10 cellular contexts compared by ENCODE assay signal in the genomic region with DNA sequence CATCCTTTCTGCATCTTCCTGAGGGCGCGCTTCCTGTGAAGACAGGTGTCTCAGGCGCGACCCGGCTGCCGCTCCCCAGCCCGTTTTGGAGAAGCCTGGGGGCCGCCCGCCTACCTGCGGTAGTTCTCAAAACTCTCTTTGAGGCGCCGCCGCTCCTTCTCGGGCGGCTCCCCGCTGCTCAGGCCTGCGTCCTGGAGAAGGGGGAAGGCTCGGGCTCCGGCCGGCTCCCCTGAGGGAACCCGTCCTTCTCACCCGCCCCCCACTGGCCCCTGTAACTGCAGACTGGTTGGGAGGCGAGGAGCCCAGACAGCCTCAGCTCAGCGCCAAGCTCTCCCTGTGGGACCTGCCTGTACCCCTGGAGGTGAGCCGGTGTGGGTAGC. TPM values are rescaled to one million over a fixed set of nuclear protein-coding genes. Genes with fewer than 3 reads are reported as not detected.
DNase-seq lines count a peak whose midpoint lies in the region; ATAC-seq, FAIRE-seq and TF ChIP-seq lines count a peak whose summit lies in the region.
"Had no signal": no experiment of that assay in that cellular context is flagged by ENCODE, and none has a peak within 500 bp of the region (broad histone marks: within the 10 kb centered on the region; RNA-seq: fewer than 3 reads in every experiment).

No MANE protein-coding gene starts in this region.

- BruUV-seq in MCF 10A (replicated peaks; lab: Mats Ljungman, UMichigan): TSS peak; percentile 37

- DNase-seq in MCF 10A (ENCODE audit: unreplicated experiment) (no peak), breast epithelium (ENCODE audit: low spot score in 2 of 2) (no peak), thoracic aorta (ENCODE audit: low spot score) (no peak), CD14-positive monocyte (ENCODE audit: low spot score) (no peak), HUDEP-2 (lab: John Stamatoyannopoulos, UW; ENCODE audit: unreplicated experiment in 76 of 76) (no peak), D721Med (ENCODE audit: insufficient read length, low spot score) (no peak)

- no peaks in the 10 kb centered on the region for H3K27me3 ChIP-seq in breast epithelium
- no peaks in the 10 kb centered on the region for H3K27me3 ChIP-seq in iPS-15b (ENCODE audit: control insufficient read depth, insufficient read depth, low read length)
- no peaks in the 10 kb centered on the region for H3K27me3 ChIP-seq in thoracic aorta (replicated peaks; ENCODE audit: insufficient read depth)
- H3K27me3 ChIP-seq: ovary, SJCRH30 had no signal

- no peak overlapping the region for H3K27ac Mint-ChIP-seq in MCF 10A (ENCODE audit: low read depth, unreplicated experiment)
- no peak overlapping the region for H3K27ac Mint-ChIP-seq in T-helper 1 cell treated with Interleukin-12 subunit alpha and Interleukin-12 subunit beta and Interleukin-4 antibody, amounts not matched to agents 30 μg/mL and 1 μg/mL, for 36 hours
- H3K27ac Mint-ChIP-seq in CD14-positive monocyte: no peak overlapping the region

- H3K27ac ChIP-seq in breast epithelium (no peak overlapping the region), thoracic aorta (no peak overlapping the region)
- H3K27ac ChIP-seq: ovary, SJCRH30 had no signal

- no peaks in the 10 kb centered on the region for H3K9me3 Mint-ChIP-seq in MCF 10A (ENCODE audit: unreplicated experiment)
- H3K9me3 Mint-ChIP-seq in T-helper 1 cell treated with Interleukin-12 subunit alpha and Interleukin-12 subunit beta and Interleukin-4 antibody, amounts not matched to agents 30 μg/mL and 1 μg/mL, for 36 hours: no peaks in the 10 kb centered on the region
- peaks cover 0 to 2% (median 0%) of the 10 kb centered on the region in 7 donors for H3K9me3 Mint-ChIP-seq in CD14-positive monocyte

- H3K36me3 ChIP-seq in breast epithelium (no peaks in the 10 kb centered on the region), iPS-15b (ENCODE audit: control insufficient read depth, insufficient read depth, low read length) (peaks cover 2% of the 10 kb centered on the region), thoracic aorta (no peaks in the 10 kb centered on the region)
- H3K36me3 ChIP-seq: ovary had no signal

- H3K4me1 ChIP-seq in breast epithelium (peaks cover 3 to 7% of the 10 kb centered on the region in 2 donors), iPS-15b (ENCODE audit: control insufficient read depth, insufficient read depth, low read length) (peaks cover 2% of the 10 kb centered on the region), thoracic aorta (ENCODE audit: control insufficient read depth in 1 of 2, low read depth in 2 of 2) (peaks cover 5 to 21% of the 10 kb centered on the region in 2 donors)

- H3K27me3 Mint-ChIP-seq in MCF 10A (ENCODE audit: insufficient read depth, unreplicated experiment) (no peaks in the 10 kb centered on the region), CD14-positive monocyte (ENCODE audit: low read depth in 3 of 3) (peaks cover 1 to 2% (median 2%) of the 10 kb centered on the region in 3 donors)
- H3K27me3 Mint-ChIP-seq in T-helper 1 cell treated with Interleukin-12 subunit alpha and Interleukin-12 subunit beta and Interleukin-4 antibody, amounts not matched to agents 30 μg/mL and 1 μg/mL, for 36 hours (ENCODE audit: low read depth): no peaks in the 10 kb centered on the region

- CTCF ChIA-PET in MCF 10A (lab: Yijun Ruan, JAX): interaction anchor here (0.6 to 2.3 kb wide), 9 partner anchors 10 to 632 kb away, joined by 3 to 9 read pairs (median 6); no protein-coding TSS in a partner anchor

- POLR2A ChIA-PET in MCF 10A (lab: Yijun Ruan, JAX): interaction anchor here (1.0 to 2.1 kb wide), 6 partner anchors 10 to 120 kb away, joined by 4 to 15 read pairs (median 6); a partner anchor contains a TSS

- no peak for TF ChIP-seq POLR2A in breast epithelium (IDR thresholded peaks at IDR 0.05)

- TF ChIP-seq CTCF in MCF 10A (IDR thresholded peaks at IDR 0.05; ENCODE audit: unreplicated experiment) (no peak), breast epithelium (IDR thresholded peaks at IDR 0.05) (no peak), thoracic aorta (IDR thresholded peaks at IDR 0.05) (no peak), CD14-positive monocyte (IDR thresholded peaks at IDR 0.05) (no peak), D721Med (IDR thresholded peaks at IDR 0.05; ENCODE audit: insufficient read depth, missing control alignments) (no peak)

- no peaks in the 10 kb centered on the region for H3K9me3 ChIP-seq in breast epithelium
- H3K9me3 ChIP-seq in iPS-15b (ENCODE audit: control insufficient read depth, insufficient read depth, low read length): no peaks in the 10 kb centered on the region
- no peaks in the 10 kb centered on the region for H3K9me3 ChIP-seq in thoracic aorta
- H3K9me3 ChIP-seq: ovary, SJCRH30 had no signal

- FAIRE-seq in D721Med (lab: Jason Lieb, UNC): no peak

- intact Hi-C loops in MCF 10A (cut with micrococcal nuclease) (no loop called here), breast epithelium (cut with DNase I; ENCODE audit: low total_unique reads) (loop anchor here (5.0 kb wide), 1 partner anchor 1288 kb away; no protein-coding TSS in a partner anchor), CD14-positive monocyte (cut with micrococcal nuclease) (loop anchor here (5.0 to 10.0 kb wide), 4 partner anchors 38 to 120 kb away; a partner anchor contains a TSS)

- peak overlapping the region in 1 of 3 donors; percentile 80 for H3K4me3 ChIP-seq in breast epithelium
- peak overlapping the region; percentile 27 for H3K4me3 ChIP-seq in iPS-15b (ENCODE audit: low read depth, low read length)
- peak overlapping the region; percentile 86 for H3K4me3 ChIP-seq in thoracic aorta

- peak overlapping the region; percentile 12 for H3K9ac ChIP-seq in iPS-15b (ENCODE audit: low read depth, low read length)

- ATAC-seq in thoracic aorta (ENCODE audit: insufficient number of reproducible peaks, low FRiP score, low read depth): no peak

- H3K4me1 Mint-ChIP-seq in MCF 10A (ENCODE audit: insufficient read depth, unreplicated experiment): no peaks in the 10 kb centered on the region
- H3K4me1 Mint-ChIP-seq in T-helper 1 cell treated with Interleukin-12 subunit alpha and Interleukin-12 subunit beta and Interleukin-4 antibody, amounts not matched to agents 30 μg/mL and 1 μg/mL, for 36 hours (ENCODE audit: low read depth): peaks cover 6% of the 10 kb centered on the region
- H3K4me1 Mint-ChIP-seq in CD14-positive monocyte: peaks cover 24% of the 10 kb centered on the region

- H3K36me3 Mint-ChIP-seq in MCF 10A (ENCODE audit: insufficient read depth, unreplicated experiment) (peaks cover 5% of the 10 kb centered on the region), CD14-positive monocyte (peaks cover 17 to 27% of the 10 kb centered on the region in 2 donors)
- no peaks in the 10 kb centered on the region for H3K36me3 Mint-ChIP-seq in T-helper 1 cell treated with Interleukin-12 subunit alpha and Interleukin-12 subunit beta and Interleukin-4 antibody, amounts not matched to agents 30 μg/mL and 1 μg/mL, for 36 hours (ENCODE audit: low read depth)

- H3K4me3 Mint-ChIP-seq in MCF 10A (ENCODE audit: unreplicated experiment): peak overlapping the region; percentile 74
- peak overlapping the region; percentile 28 for H3K4me3 Mint-ChIP-seq in T-helper 1 cell treated with Interleukin-12 subunit alpha and Interleukin-12 subunit beta and Interleukin-4 antibody, amounts not matched to agents 30 μg/mL and 1 μg/mL, for 36 hours
- peak overlapping the region in 1 of 2 donors; percentile 50 for H3K4me3 Mint-ChIP-seq in CD14-positive monocyte

RNA-seq across cellular contexts. Expression of a gene that starts 0.8 kb away (rescaled TPM):
- 24.5 and 30.5 TPM in 2 replicates for total RNA-seq in MCF 10A (2022)
- total RNA-seq in breast epithelium: 10 to 100 TPM; 35.4 to 57.4 (median 40.0) TPM
- total RNA-seq in thoracic aorta: 10 to 100 TPM; 39.4 to 41.3 TPM
- 10 to 100 TPM; 10.5 to 20.5 TPM for polyA plus RNA-seq in CD14-positive monocyte

RNA-seq across cellular contexts. Expression of a gene that starts 9.1 kb away (rescaled TPM):
- 0.33 and 0.69 TPM in 2 replicates for total RNA-seq in MCF 10A (2022)
- 1 to 10 TPM; 3.0 to 7.6 (median 3.3) TPM for total RNA-seq in breast epithelium
- total RNA-seq in thoracic aorta: 1 to 10 TPM; 1.4 to 6.6 TPM
- 10 to 100 TPM; 34.3 to 41.4 TPM for polyA plus RNA-seq in CD14-positive monocyte

RNA-seq across cellular contexts. Expression of a gene that starts 35.6 kb away (rescaled TPM):
- 9.6 and 9.9 TPM in 2 replicates for total RNA-seq in MCF 10A (2022)
- total RNA-seq in breast epithelium: 1 to 10 TPM; 4.6 to 7.5 (median 6.7) TPM
- total RNA-seq in thoracic aorta: 1 to 10 TPM; 8.0 to 8.5 TPM
- 1 to 10 TPM in 1 of 2 donors, under 1 TPM in 1; 0.59 to 1.2 TPM for polyA plus RNA-seq in CD14-positive monocyte

RNA-seq across cellular contexts. Expression of a gene that starts 37.0 kb away (rescaled TPM):
- 15.5 and 16.4 TPM in 2 replicates for total RNA-seq in MCF 10A (2022)
- total RNA-seq in breast epithelium: 10 to 100 TPM in 1 of 3 donors, 1 to 10 TPM in 2; 5.6 to 19.0 (median 8.6) TPM
- 10 to 100 TPM; 29.2 to 33.6 TPM for total RNA-seq in thoracic aorta
- under 1 TPM; 0.67 to 0.73 TPM for polyA plus RNA-seq in CD14-positive monocyte

RNA-seq across cellular contexts. Expression of a gene that starts 46.1 kb away (rescaled TPM):
- 58.9 and 82.2 TPM in 2 replicates for total RNA-seq in MCF 10A (2022)
- total RNA-seq in breast epithelium: 10 to 100 TPM; 23.7 to 54.4 (median 36.0) TPM
- total RNA-seq in thoracic aorta: 10 to 100 TPM; 25.3 to 43.1 TPM
- polyA plus RNA-seq in CD14-positive monocyte: 1 to 10 TPM; 3.3 to 9.6 TPM
